ENCODE assay signal across 1 cellular context in the genomic region with DNA sequence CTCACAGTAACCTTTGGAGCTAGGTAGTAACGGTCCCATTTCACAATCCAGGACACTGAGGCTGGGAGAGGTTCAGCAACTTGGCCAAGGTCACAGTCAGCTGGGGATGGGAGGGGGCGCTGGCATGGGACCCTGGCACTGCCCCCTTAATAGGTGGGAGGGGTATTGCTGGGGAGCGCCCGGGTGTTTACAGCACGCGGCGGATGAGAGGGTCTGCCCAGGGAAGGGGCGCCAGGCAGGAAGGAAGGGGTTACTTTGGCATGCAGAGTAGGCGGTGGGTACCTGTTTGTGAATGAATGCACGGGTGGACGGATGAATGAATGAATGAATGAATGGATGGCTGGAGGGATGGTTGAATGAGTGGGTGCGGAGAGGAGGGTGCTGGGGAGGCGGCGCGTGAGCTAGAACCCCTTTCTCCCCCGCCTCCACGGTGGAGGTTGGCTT.
TF ChIP-seq lines count a peak whose summit lies in the region.

No MANE protein-coding gene starts in this region.

TF ChIP-seq in HEK293, 187 proteins besides CTCF, POLR2A, EP300 and RAD21 (continued from another document):
- TF ChIP-seq, protein P1, sequence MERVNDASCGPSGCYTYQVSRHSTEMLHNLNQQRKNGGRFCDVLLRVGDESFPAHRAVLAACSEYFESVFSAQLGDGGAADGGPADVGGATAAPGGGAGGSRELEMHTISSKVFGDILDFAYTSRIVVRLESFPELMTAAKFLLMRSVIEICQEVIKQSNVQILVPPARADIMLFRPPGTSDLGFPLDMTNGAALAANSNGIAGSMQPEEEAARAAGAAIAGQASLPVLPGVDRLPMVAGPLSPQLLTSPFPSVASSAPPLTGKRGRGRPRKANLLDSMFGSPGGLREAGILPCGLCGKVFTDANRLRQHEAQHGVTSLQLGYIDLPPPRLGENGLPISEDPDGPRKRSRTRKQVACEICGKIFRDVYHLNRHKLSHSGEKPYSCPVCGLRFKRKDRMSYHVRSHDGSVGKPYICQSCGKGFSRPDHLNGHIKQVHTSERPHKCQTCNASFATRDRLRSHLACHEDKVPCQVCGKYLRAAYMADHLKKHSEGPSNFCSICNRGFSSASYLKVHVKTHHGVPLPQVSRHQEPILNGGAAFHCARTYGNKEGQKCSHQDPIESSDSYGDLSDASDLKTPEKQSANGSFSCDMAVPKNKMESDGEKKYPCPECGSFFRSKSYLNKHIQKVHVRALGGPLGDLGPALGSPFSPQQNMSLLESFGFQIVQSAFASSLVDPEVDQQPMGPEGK (tag by site-specific recombination; IDR thresholded peaks at IDR 0.05): peak; percentile 35
- TF ChIP-seq ZNF529 (tag by site-specific recombination; IDR thresholded peaks at IDR 0.05; ENCODE audit: insufficient replicate concordance): no peak
- TF ChIP-seq ZNF404 (tag by site-specific recombination; IDR thresholded peaks at IDR 0.05): no peak
- 0 out of 2 replicates have a peak, but pooled peaks have one; percentile 28 for TF ChIP-seq ZBTB7A (tag by site-specific recombination; IDR thresholded peaks at IDR 0.05; ENCODE audit: low read depth)
- no peak for TF ChIP-seq ZNF391 (tag by site-specific recombination; IDR thresholded peaks at IDR 0.05; ENCODE audit: borderline replicate concordance, low read depth)
- no peak for TF ChIP-seq ZNF664 (tag by site-specific recombination; IDR thresholded peaks at IDR 0.05)
- TF ChIP-seq, protein P2, sequence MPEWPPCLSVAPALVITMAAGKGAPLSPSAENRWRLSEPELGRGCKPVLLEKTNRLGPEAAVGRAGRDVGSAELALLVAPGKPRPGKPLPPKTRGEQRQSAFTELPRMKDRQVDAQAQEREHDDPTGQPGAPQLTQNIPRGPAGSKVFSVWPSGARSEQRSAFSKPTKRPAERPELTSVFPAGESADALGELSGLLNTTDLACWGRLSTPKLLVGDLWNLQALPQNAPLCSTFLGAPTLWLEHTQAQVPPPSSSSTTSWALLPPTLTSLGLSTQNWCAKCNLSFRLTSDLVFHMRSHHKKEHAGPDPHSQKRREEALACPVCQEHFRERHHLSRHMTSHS (tag by site-specific recombination; IDR thresholded peaks at IDR 0.05): no peak
- no peak for TF ChIP-seq ZNF341 (tag by site-specific recombination; IDR thresholded peaks at IDR 0.05; ENCODE audit: low read depth)
- TF ChIP-seq, protein P3, sequence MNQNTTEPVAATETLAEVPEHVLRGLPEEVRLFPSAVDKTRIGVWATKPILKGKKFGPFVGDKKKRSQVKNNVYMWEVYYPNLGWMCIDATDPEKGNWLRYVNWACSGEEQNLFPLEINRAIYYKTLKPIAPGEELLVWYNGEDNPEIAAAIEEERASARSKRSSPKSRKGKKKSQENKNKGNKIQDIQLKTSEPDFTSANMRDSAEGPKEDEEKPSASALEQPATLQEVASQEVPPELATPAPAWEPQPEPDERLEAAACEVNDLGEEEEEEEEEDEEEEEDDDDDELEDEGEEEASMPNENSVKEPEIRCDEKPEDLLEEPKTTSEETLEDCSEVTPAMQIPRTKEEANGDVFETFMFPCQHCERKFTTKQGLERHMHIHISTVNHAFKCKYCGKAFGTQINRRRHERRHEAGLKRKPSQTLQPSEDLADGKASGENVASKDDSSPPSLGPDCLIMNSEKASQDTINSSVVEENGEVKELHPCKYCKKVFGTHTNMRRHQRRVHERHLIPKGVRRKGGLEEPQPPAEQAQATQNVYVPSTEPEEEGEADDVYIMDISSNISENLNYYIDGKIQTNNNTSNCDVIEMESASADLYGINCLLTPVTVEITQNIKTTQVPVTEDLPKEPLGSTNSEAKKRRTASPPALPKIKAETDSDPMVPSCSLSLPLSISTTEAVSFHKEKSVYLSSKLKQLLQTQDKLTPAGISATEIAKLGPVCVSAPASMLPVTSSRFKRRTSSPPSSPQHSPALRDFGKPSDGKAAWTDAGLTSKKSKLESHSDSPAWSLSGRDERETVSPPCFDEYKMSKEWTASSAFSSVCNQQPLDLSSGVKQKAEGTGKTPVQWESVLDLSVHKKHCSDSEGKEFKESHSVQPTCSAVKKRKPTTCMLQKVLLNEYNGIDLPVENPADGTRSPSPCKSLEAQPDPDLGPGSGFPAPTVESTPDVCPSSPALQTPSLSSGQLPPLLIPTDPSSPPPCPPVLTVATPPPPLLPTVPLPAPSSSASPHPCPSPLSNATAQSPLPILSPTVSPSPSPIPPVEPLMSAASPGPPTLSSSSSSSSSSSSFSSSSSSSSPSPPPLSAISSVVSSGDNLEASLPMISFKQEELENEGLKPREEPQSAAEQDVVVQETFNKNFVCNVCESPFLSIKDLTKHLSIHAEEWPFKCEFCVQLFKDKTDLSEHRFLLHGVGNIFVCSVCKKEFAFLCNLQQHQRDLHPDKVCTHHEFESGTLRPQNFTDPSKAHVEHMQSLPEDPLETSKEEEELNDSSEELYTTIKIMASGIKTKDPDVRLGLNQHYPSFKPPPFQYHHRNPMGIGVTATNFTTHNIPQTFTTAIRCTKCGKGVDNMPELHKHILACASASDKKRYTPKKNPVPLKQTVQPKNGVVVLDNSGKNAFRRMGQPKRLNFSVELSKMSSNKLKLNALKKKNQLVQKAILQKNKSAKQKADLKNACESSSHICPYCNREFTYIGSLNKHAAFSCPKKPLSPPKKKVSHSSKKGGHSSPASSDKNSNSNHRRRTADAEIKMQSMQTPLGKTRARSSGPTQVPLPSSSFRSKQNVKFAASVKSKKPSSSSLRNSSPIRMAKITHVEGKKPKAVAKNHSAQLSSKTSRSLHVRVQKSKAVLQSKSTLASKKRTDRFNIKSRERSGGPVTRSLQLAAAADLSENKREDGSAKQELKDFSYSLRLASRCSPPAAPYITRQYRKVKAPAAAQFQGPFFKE (tag by site-specific recombination; IDR thresholded peaks at IDR 0.05; ENCODE audit: borderline replicate concordance): no peak
- TF ChIP-seq, protein P4, sequence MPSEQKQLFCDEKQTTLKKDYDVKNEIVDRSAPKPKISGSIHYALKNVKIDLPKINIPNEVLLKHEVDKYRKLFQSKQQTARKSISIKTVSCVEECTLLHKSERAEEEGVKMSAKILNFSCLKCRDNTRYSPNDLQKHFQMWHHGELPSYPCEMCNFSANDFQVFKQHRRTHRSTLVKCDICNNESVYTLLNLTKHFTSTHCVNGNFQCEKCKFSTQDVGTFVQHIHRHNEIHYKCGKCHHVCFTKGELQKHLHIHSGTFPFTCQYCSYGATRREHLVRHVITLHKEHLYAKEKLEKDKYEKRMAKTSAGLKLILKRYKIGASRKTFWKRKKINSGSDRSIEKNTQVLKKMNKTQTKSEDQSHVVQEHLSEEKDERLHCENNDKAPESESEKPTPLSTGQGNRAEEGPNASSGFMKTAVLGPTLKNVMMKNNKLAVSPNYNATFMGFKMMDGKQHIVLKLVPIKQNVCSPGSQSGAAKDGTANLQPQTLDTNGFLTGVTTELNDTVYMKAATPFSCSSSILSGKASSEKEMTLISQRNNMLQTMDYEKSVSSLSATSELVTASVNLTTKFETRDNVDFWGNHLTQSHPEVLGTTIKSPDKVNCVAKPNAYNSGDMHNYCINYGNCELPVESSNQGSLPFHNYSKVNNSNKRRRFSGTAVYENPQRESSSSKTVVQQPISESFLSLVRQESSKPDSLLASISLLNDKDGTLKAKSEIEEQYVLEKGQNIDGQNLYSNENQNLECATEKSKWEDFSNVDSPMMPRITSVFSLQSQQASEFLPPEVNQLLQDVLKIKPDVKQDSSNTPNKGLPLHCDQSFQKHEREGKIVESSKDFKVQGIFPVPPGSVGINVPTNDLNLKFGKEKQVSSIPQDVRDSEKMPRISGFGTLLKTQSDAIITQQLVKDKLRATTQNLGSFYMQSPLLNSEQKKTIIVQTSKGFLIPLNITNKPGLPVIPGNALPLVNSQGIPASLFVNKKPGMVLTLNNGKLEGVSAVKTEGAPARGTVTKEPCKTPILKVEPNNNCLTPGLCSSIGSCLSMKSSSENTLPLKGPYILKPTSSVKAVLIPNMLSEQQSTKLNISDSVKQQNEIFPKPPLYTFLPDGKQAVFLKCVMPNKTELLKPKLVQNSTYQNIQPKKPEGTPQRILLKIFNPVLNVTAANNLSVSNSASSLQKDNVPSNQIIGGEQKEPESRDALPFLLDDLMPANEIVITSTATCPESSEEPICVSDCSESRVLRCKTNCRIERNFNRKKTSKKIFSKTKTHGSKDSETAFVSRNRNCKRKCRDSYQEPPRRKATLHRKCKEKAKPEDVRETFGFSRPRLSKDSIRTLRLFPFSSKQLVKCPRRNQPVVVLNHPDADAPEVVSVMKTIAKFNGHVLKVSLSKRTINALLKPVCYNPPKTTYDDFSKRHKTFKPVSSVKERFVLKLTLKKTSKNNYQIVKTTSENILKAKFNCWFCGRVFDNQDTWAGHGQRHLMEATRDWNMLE (tag by site-specific recombination; conservative IDR thresholded peaks at IDR 0.05; ENCODE audit: low read depth): no peak
- TF ChIP-seq, protein P5, sequence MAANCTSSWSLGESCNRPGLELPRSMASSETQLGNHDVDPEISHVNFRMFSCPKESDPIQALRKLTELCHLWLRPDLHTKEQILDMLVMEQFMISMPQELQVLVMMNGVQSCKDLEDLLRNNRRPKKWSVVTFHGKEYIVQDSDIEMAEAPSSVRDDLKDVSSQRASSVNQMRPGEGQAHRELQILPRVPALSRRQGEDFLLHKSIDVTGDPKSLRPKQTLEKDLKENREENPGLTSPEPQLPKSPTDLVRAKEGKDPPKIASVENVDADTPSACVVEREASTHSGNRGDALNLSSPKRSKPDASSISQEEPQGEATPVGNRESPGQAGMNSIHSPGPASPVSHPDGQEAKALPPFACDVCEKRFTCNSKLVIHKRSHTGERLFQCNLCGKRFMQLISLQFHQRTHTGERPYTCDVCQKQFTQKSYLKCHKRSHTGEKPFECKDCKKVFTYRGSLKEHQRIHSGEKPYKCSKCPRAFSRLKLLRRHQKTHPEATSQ (tag by site-specific recombination; IDR thresholded peaks at IDR 0.05): no peak
- no peak for TF ChIP-seq ZNF571 (tag by site-specific recombination; IDR thresholded peaks at IDR 0.05)
- TF ChIP-seq ZFHX2 (tag by site-specific recombination; conservative IDR thresholded peaks at IDR 0.05): peak; percentile 68
- TF ChIP-seq, protein P6, sequence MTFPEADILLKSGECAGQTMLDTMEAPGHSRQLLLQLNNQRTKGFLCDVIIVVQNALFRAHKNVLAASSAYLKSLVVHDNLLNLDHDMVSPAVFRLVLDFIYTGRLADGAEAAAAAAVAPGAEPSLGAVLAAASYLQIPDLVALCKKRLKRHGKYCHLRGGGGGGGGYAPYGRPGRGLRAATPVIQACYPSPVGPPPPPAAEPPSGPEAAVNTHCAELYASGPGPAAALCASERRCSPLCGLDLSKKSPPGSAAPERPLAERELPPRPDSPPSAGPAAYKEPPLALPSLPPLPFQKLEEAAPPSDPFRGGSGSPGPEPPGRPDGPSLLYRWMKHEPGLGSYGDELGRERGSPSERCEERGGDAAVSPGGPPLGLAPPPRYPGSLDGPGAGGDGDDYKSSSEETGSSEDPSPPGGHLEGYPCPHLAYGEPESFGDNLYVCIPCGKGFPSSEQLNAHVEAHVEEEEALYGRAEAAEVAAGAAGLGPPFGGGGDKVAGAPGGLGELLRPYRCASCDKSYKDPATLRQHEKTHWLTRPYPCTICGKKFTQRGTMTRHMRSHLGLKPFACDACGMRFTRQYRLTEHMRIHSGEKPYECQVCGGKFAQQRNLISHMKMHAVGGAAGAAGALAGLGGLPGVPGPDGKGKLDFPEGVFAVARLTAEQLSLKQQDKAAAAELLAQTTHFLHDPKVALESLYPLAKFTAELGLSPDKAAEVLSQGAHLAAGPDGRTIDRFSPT (tag by site-specific recombination; IDR thresholded peaks at IDR 0.05): peak; percentile 85
- no peak for TF ChIP-seq GLIS2 (tag by site-specific recombination; IDR thresholded peaks at IDR 0.05)
- TF ChIP-seq ZNF112 (tag by site-specific recombination; IDR thresholded peaks at IDR 0.05): no peak
- TF ChIP-seq SETDB1 (IDR thresholded peaks at IDR 0.05; ENCODE audit: insufficient read length, low read length): no peak
- no peak for TF ChIP-seq ZNF169 (tag by site-specific recombination; IDR thresholded peaks at IDR 0.05)
- no peak for TF ChIP-seq ZBTB1 (tag by site-specific recombination; IDR thresholded peaks at IDR 0.05)
